ENCODE assay signal across 31 cellular contexts in genomic region chr21:38346286-38346685, GRCh38.
DNase-seq lines count a peak whose midpoint lies in the region; ATAC-seq, FAIRE-seq and TF ChIP-seq lines count a peak whose summit lies in the region.
"Had no signal": no experiment of that assay in that cellular context is flagged by ENCODE, and none has a peak within 500 bp of the region (broad histone marks: within the 10 kb centered on the region; RNA-seq: fewer than 3 reads in every experiment).

No MANE protein-coding gene starts in this region.

- H3K36me3 Mint-ChIP-seq in H9 (ENCODE audit: insufficient read depth in 1 of 3, low read depth in 3 of 3): no peaks in the 10 kb centered on the region
- H3K36me3 Mint-ChIP-seq: stimulated activated memory B cell treated with anti-CD40 and anti-IgM and Interleukin-4, amounts not matched to agents 10 μg/mL and 1 μg/mL and 100 μg/mL, for 72 hours had no signal

- H3K4me3 Mint-ChIP-seq in H9: no peak overlapping the region; a peak in 1 of 5 replicates
- H3K4me3 Mint-ChIP-seq: activated CD4-positive, alpha-beta T cell treated with anti-CD3 and anti-CD28 coated beads for 36 hours; activated CD8-positive, alpha-beta T cell treated with anti-CD3 and anti-CD28 coated beads for 36 hours; stimulated activated memory B cell treated with anti-CD40 and anti-IgM and Interleukin-4, amounts not matched to agents 10 μg/mL and 1 μg/mL and 100 μg/mL, for 72 hours had no signal

- no peak overlapping the region for H3K27ac Mint-ChIP-seq in H9
- H3K27ac Mint-ChIP-seq: activated CD4-positive, alpha-beta T cell treated with anti-CD3 and anti-CD28 coated beads for 36 hours; activated CD8-positive, alpha-beta T cell treated with anti-CD3 and anti-CD28 coated beads for 36 hours; activated T-helper 2 cell treated with anti-CD3 and anti-CD28 coated beads, Interferon-gamma antibody, Interleukin-2, Interleukin-4, amounts not matched to agents 10 μg/mL and 5 μg/mL and 100 μg/mL, durations not matched to agents 14 hours and 24 hours and 36 hours; stimulated activated memory B cell treated with anti-CD40 and anti-IgM and Interleukin-4, amounts not matched to agents 10 μg/mL and 1 μg/mL and 100 μg/mL, for 72 hours had no signal

- no peak overlapping the region for H3K23ac ChIP-seq in H9 (ENCODE audit: insufficient read length, low read depth, low read length)

- no peak overlapping the region for H2BK120ac ChIP-seq in H9 (ENCODE audit: low read depth, low read length, poor library complexity, severe bottlenecking)

- peaks cover 11 to 12% of the 10 kb centered on the region in 2 experiments for H3K4me1 Mint-ChIP-seq in H9
- H3K4me1 Mint-ChIP-seq: stimulated activated memory B cell treated with anti-CD40 and anti-IgM and Interleukin-4, amounts not matched to agents 10 μg/mL and 1 μg/mL and 100 μg/mL, for 72 hours had no signal

- H3K79me2 ChIP-seq in H9 (ENCODE audit: insufficient read depth, low read length): no peaks in the 10 kb centered on the region

- peak; percentile 16 for DNase-seq in NCI-H82 (lab: John Stamatoyannopoulos, UW)
- no peak for DNase-seq in NCI-H82 treated with DMSO at 0.1 percent for 48 hours (lab: John Stamatoyannopoulos, UW; ENCODE audit: unreplicated experiment)
- DNase-seq in NCI-H524 treated with DMSO at 0.1 percent for 48 hours (lab: John Stamatoyannopoulos, UW): peak; percentile 89
- peak; percentile 54 for DNase-seq in coronary artery (ENCODE audit: low spot score)
- no peak for DNase-seq in kidney
- no peak for DNase-seq in H9
- no peak for DNase-seq in foreskin melanocyte
- DNase-seq: 8988T; activated CD4-positive, alpha-beta T cell treated with anti-CD3 and anti-CD28 coated beads for 36 hours; activated CD8-positive, alpha-beta T cell treated with anti-CD3 and anti-CD28 coated beads for 36 hours; activated naive CD4-positive, alpha-beta T cell treated with anti-CD3 and anti-CD28 coated beads, Interleukin-2, amount 50 U/mL, for 16 hours; brain microvascular endothelial cell; COR-L47; DND-41; GF-D8; left cardiac atrium; mammary epithelial cell; NCI-H1092; NCI-H187 treated with DMSO at 0.1 percent for 48 hours; ovary; Right ventricle myocardium superior; stimulated activated CD4-positive, alpha-beta T cell treated with anti-CD3 and anti-CD28 coated beads, Interleukin-15, amount 100 ng/mL, for 24 hours; substantia nigra; upper lobe of left lung had no signal

- no peak overlapping the region for H3K14ac ChIP-seq in H9 (ENCODE audit: insufficient read depth, low read length)

- H2AFZ ChIP-seq in H9 (ENCODE audit: low read length): no peak overlapping the region

- H3K4me1 ChIP-seq in kidney (ENCODE audit: control insufficient read depth in 1 of 2, insufficient read depth in 1 of 2, low read depth in 1 of 2, low read length in 2 of 2): no peaks in the 10 kb centered on the region
- H3K4me1 ChIP-seq in H9 (ENCODE audit: insufficient read depth, low read length): peaks cover 1% of the 10 kb centered on the region; the same call in 1 of the 2 replicates
- H3K4me1 ChIP-seq: gastroesophageal sphincter had no signal

- WGBS in H9 (ENCODE audit: extremely low coverage, insufficient read length, low lambda C conversion rate): no CpG with 5 or more reads among the region's 5 CpGs

- no peak overlapping the region for H3K27ac ChIP-seq in coronary artery
- no peak overlapping the region for H3K27ac ChIP-seq in kidney (ENCODE audit: low read depth in 2 of 2, low read length in 2 of 2)
- no peak overlapping the region for H3K27ac ChIP-seq in H9 (ENCODE audit: insufficient read length, low read depth, low read length)
- H3K27ac ChIP-seq: brain microvascular endothelial cell, C4-2B, gastroesophageal sphincter, ovary had no signal

- H3K18ac ChIP-seq in H9 (ENCODE audit: insufficient read length, low read depth, low read length): no peak overlapping the region

- no peak overlapping the region for H4K91ac ChIP-seq in H9 (ENCODE audit: insufficient read length, low read depth, low read length)

- no peak overlapping the region for H2BK20ac ChIP-seq in H9 (ENCODE audit: low read depth, low read length, poor library complexity, severe bottlenecking)

- H4K5ac ChIP-seq in H9 (ENCODE audit: insufficient read length, low read depth, low read length): no peak overlapping the region

- no peak overlapping the region for H3K4ac ChIP-seq in H9 (ENCODE audit: low read depth, low read length)

- H4K20me1 ChIP-seq in H9 (ENCODE audit: control insufficient read depth, insufficient read depth, insufficient read length): no peaks in the 10 kb centered on the region

- TF ChIP-seq CTCF in coronary artery (IDR thresholded peaks at IDR 0.05) (no peak), kidney (IDR thresholded peaks at IDR 0.05; ENCODE audit: borderline replicate concordance, extremely low read depth, insufficient read depth) (no peak), H9 (conservative IDR thresholded peaks at IDR 0.05) (no peak)

- H3K27me3 Mint-ChIP-seq in H9 (ENCODE audit: low read depth): peaks cover 15% of the 10 kb centered on the region
- H3K27me3 Mint-ChIP-seq: activated CD8-positive, alpha-beta T cell treated with anti-CD3 and anti-CD28 coated beads for 36 hours; stimulated activated memory B cell treated with anti-CD40 and anti-IgM and Interleukin-4, amounts not matched to agents 10 μg/mL and 1 μg/mL and 100 μg/mL, for 72 hours had no signal

- H3K79me1 ChIP-seq in H9 (ENCODE audit: insufficient read depth, low read depth, low read length, poor library complexity, severe bottlenecking): no peaks in the 10 kb centered on the region

- H3K4me3 ChIP-seq in coronary artery: no peak overlapping the region
- no peak overlapping the region for H3K4me3 ChIP-seq in kidney (ENCODE audit: low read length in 2 of 2)
- H3K4me3 ChIP-seq: gastroesophageal sphincter, ovary, upper lobe of left lung had no signal

- no peaks in the 10 kb centered on the region for H3K9me3 Mint-ChIP-seq in H9
- H3K9me3 Mint-ChIP-seq: activated CD8-positive, alpha-beta T cell treated with anti-CD3 and anti-CD28 coated beads for 36 hours; activated T-helper 2 cell treated with anti-CD3 and anti-CD28 coated beads, Interferon-gamma antibody, Interleukin-2, Interleukin-4, amounts not matched to agents 10 μg/mL and 5 μg/mL and 100 μg/mL, durations not matched to agents 14 hours and 24 hours and 36 hours had no signal

- FAIRE-seq in kidney (lab: Jason Lieb, UNC): no peak

- H3K27me3 ChIP-seq in H9 (ENCODE audit: insufficient read depth, low read length): no peaks in the 10 kb centered on the region
- H3K27me3 ChIP-seq: brain microvascular endothelial cell, ovary, upper lobe of left lung had no signal

- H3K23me2 ChIP-seq in H9 (ENCODE audit: insufficient read length, low read depth, low read length, poor library complexity, severe bottlenecking): no peaks in the 10 kb centered on the region

- H3T11ph ChIP-seq in H9 (ENCODE audit: low read length): no peak overlapping the region

- H2BK15ac ChIP-seq in H9 (ENCODE audit: low read depth, low read length): no peak overlapping the region

- no peak overlapping the region for H4K8ac ChIP-seq in H9 (replicated peaks; ENCODE audit: insufficient read length, low read depth, low read length)

- no peak for ATAC-seq in GM19351 (IDR thresholded peaks at IDR 0.05; ENCODE audit: unreplicated experiment)
- ATAC-seq: activated CD4-positive, alpha-beta T cell treated with anti-CD3 and anti-CD28 coated beads for 36 hours; activated CD8-positive, alpha-beta T cell treated with anti-CD3 and anti-CD28 coated beads for 36 hours; gastroesophageal sphincter; HCT116; left cardiac atrium; Panc1; stimulated activated memory B cell treated with anti-CD40 and anti-IgM and Interleukin-4, amounts not matched to agents 10 μg/mL and 1 μg/mL and 100 μg/mL, for 72 hours had no signal

- no peak overlapping the region for H3K56ac ChIP-seq in H9 (ENCODE audit: insufficient read length, low read depth, low read length)

- H2BK12ac ChIP-seq in H9 (ENCODE audit: insufficient read length, low read depth, low read length): no peak overlapping the region

- H2AK5ac ChIP-seq in H9 (ENCODE audit: insufficient read length, low read length): no peak overlapping the region

- H3K9ac ChIP-seq in kidney (ENCODE audit: low read length in 2 of 2) (no peak overlapping the region), H9 (ENCODE audit: extremely low read depth, insufficient read length, low read length) (no peak overlapping the region)

- no peak overlapping the region for H3K4me2 ChIP-seq in H9 (ENCODE audit: insufficient read depth, insufficient read length, low read length)

- H3K36me3 ChIP-seq in kidney (ENCODE audit: control insufficient read depth in 1 of 2, insufficient read depth in 2 of 2, low read length in 2 of 2): no peaks in the 10 kb centered on the region
- H3K36me3 ChIP-seq: brain microvascular endothelial cell, gastroesophageal sphincter, ovary, upper lobe of left lung had no signal

- H3K9me3 ChIP-seq in kidney (ENCODE audit: control insufficient read depth in 1 of 2, low read length in 2 of 2) (no peaks in the 10 kb centered on the region), H9 (ENCODE audit: control insufficient read depth, low read depth, low read length) (no peaks in the 10 kb centered on the region)
- H3K9me3 ChIP-seq: gastroesophageal sphincter, ovary, upper lobe of left lung had no signal

- intact Hi-C loops in kidney (cut with DNase I): no loop called here

- no peak overlapping the region for H2BK5ac ChIP-seq in H9 (ENCODE audit: insufficient read length, low read length)

Comparison
In these comparisons a context has a peak if more than half of its experiments do, and no peak if none do; other contexts are left out.
1. DNase-seq: peak in NCI-H82 (single experiment), NCI-H524 treated with DMSO at 0.1 percent for 48 hours (single experiment) and coronary artery (single experiment); none in NCI-H82 treated with DMSO at 0.1 percent for 48 hours (single experiment), kidney (single experiment), H9 (single experiment) and foreskin melanocyte (single experiment).